1 cellular context compared by ENCODE assay signal in the genomic region with DNA sequence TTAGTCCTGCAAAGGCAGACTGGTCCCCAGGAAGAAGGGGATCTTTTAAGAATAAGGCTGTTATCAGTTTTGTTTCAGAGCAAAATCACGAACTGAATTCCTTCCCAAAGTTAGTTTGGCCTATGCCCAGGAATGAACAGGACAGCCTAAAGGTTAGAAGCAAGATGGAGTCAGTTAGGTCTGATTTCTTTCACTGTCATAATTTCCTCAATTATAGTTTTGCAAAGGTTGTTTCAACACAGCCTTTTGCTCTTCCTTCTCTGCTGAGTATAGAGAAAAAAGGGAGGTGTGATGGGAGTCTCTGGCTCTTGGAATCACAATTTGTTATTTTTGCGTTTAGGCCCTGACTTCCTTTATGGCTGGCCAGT.
TF ChIP-seq lines count a peak whose summit lies in the region.

No MANE protein-coding gene starts in this region.

TF ChIP-seq in K562, 482 proteins besides CTCF, POLR2A, EP300 and RAD21 (continued from another document):
- TF ChIP-seq, protein P1, sequence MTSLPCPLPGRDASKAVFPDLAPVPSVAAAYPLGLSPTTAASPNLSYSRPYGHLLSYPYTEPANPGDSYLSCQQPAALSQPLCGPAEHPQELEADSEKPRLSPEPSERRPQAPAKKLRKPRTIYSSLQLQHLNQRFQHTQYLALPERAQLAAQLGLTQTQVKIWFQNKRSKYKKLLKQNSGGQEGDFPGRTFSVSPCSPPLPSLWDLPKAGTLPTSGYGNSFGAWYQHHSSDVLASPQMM (CRISPR knock-in tag; IDR thresholded peaks at IDR 0.05) = no peak
- TF ChIP-seq NR4A1 (CRISPR knock-in tag; IDR thresholded peaks at IDR 0.05) = no peak
- 0 out of 2 replicates have a peak, but pooled peaks have one; percentile 29 for TF ChIP-seq NR4A1 (tag; IDR thresholded peaks at IDR 0.05)
- TF ChIP-seq PTTG1 (tag; IDR thresholded peaks at IDR 0.05; ENCODE audit: low read depth) = peak; percentile 64; the same call in 1 of the 2 replicates
- no peak for TF ChIP-seq ARHGAP35 (IDR thresholded peaks at IDR 0.05; ENCODE audit: partially characterized antibody)
- no peak for TF ChIP-seq LEF1 (IDR thresholded peaks at IDR 0.05)
- TF ChIP-seq, protein P2, sequence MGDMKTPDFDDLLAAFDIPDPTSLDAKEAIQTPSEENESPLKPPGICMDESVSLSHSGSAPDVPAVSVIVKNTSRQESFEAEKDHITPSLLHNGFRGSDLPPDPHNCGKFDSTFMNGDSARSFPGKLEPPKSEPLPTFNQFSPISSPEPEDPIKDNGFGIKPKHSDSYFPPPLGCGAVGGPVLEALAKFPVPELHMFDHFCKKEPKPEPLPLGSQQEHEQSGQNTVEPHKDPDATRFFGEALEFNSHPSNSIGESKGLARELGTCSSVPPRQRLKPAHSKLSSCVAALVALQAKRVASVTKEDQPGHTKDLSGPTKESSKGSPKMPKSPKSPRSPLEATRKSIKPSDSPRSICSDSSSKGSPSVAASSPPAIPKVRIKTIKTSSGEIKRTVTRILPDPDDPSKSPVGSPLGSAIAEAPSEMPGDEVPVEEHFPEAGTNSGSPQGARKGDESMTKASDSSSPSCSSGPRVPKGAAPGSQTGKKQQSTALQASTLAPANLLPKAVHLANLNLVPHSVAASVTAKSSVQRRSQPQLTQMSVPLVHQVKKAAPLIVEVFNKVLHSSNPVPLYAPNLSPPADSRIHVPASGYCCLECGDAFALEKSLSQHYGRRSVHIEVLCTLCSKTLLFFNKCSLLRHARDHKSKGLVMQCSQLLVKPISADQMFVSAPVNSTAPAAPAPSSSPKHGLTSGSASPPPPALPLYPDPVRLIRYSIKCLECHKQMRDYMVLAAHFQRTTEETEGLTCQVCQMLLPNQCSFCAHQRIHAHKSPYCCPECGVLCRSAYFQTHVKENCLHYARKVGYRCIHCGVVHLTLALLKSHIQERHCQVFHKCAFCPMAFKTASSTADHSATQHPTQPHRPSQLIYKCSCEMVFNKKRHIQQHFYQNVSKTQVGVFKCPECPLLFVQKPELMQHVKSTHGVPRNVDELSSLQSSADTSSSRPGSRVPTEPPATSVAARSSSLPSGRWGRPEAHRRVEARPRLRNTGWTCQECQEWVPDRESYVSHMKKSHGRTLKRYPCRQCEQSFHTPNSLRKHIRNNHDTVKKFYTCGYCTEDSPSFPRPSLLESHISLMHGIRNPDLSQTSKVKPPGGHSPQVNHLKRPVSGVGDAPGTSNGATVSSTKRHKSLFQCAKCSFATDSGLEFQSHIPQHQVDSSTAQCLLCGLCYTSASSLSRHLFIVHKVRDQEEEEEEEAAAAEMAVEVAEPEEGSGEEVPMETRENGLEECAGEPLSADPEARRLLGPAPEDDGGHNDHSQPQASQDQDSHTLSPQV (IDR thresholded peaks at IDR 0.05) = peak; percentile 62; the same call in 1 of the 2 replicates
- peak; percentile 27; the same call in 1 of the 2 replicates for TF ChIP-seq DDX20 (tag; IDR thresholded peaks at IDR 0.05; ENCODE audit: low read depth)
- no peak for TF ChIP-seq SMAD1 (IDR thresholded peaks at IDR 0.05; ENCODE audit: low read depth, low read length, partially characterized antibody)
- TF ChIP-seq, protein P3, sequence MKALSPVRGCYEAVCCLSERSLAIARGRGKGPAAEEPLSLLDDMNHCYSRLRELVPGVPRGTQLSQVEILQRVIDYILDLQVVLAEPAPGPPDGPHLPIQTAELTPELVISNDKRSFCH (CRISPR knock-in tag; IDR thresholded peaks at IDR 0.05) = no peak
- TF ChIP-seq, protein P3 (tag; IDR thresholded peaks at IDR 0.05) = no peak
- no peak for TF ChIP-seq YBX1 (IDR thresholded peaks at IDR 0.05)
- no peak for TF ChIP-seq ZNF551 (CRISPR knock-in tag; IDR thresholded peaks at IDR 0.05)
- TF ChIP-seq ZSCAN29 (IDR thresholded peaks at IDR 0.05) = no peak
- TF ChIP-seq, protein P4, sequence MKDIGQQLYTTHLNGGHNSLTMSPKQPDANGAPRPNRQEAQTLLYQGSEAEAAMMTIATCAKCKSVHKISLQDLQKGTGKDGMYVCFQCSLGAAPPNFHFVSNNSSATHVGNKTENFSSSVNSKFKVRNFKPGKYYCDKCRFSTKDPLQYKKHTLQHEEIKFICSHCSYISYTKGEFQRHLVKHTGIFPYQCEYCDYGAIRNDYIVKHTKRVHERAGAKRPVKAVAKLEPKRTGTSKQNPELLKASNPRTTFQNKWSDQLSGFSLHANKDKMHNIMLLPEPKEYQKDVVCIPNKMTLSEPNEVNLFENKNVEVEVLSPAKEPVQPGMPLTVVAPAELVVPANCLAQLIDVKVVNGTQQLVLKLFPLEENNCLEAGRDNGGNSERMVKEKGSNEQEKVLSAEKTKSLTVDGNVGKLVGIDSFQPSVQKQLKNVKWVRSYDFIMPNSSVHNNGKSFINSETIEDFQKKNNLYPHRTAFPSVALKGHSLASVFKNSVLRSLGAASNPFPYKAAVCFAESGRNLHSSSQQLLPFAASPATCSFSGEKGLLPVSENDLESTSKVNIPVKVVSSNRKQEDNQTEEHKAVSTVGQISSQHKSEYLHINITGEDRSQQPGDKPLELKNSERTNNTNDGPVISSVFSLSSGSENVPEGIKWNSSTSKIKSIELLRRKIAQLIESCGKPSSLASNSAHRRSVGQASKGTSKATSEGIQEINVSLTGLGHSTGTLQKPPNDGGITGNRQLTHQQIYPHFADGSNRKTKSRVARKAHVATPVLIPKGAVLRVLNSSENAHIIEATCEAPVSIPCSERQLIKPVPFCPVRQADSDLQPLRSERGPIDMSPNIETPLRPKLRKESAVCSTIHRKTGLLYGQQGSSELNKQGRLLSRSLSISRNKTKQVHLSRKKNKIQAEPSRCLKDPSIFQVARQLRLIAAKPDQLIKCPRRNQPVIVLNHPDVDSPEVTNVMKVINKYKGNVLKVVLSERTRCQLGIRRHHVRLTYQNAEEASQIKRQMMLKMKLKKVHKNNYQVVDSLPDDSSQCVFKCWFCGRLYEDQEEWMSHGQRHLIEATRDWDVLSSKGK (CRISPR knock-in tag; IDR thresholded peaks at IDR 0.05) = no peak
- TF ChIP-seq KAT8 (IDR thresholded peaks at IDR 0.05; ENCODE audit: low read depth) = no peak
- TF ChIP-seq, protein P5, sequence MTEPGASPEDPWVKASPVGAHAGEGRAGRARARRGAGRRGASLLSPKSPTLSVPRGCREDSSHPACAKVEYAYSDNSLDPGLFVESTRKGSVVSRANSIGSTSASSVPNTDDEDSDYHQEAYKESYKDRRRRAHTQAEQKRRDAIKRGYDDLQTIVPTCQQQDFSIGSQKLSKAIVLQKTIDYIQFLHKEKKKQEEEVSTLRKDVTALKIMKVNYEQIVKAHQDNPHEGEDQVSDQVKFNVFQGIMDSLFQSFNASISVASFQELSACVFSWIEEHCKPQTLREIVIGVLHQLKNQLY (CRISPR knock-in tag; conservative IDR thresholded peaks at IDR 0.05) = no peak
- TF ChIP-seq, protein P6, sequence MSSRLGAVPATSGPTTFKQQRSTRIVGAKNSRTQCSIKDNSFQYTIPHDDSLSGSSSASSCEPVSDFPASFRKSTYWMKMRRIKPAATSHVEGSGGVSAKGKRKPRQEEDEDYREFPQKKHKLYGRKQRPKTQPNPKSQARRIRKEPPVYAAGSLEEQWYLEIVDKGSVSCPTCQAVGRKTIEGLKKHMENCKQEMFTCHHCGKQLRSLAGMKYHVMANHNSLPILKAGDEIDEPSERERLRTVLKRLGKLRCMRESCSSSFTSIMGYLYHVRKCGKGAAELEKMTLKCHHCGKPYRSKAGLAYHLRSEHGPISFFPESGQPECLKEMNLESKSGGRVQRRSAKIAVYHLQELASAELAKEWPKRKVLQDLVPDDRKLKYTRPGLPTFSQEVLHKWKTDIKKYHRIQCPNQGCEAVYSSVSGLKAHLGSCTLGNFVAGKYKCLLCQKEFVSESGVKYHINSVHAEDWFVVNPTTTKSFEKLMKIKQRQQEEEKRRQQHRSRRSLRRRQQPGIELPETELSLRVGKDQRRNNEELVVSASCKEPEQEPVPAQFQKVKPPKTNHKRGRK (tag; IDR thresholded peaks at IDR 0.05) = no peak
- TF ChIP-seq, protein P7, sequence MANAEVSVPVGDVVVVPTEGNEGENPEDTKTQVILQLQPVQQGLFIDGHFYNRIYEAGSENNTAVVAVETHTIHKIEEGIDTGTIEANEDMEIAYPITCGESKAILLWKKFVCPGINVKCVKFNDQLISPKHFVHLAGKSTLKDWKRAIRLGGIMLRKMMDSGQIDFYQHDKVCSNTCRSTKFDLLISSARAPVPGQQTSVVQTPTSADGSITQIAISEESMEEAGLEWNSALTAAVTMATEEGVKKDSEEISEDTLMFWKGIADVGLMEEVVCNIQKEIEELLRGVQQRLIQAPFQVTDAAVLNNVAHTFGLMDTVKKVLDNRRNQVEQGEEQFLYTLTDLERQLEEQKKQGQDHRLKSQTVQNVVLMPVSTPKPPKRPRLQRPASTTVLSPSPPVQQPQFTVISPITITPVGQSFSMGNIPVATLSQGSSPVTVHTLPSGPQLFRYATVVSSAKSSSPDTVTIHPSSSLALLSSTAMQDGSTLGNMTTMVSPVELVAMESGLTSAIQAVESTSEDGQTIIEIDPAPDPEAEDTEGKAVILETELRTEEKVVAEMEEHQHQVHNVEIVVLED (CRISPR knock-in tag; IDR thresholded peaks at IDR 0.05) = no peak
